36 cellular contexts compared by ENCODE assay signal in the genomic region with DNA sequence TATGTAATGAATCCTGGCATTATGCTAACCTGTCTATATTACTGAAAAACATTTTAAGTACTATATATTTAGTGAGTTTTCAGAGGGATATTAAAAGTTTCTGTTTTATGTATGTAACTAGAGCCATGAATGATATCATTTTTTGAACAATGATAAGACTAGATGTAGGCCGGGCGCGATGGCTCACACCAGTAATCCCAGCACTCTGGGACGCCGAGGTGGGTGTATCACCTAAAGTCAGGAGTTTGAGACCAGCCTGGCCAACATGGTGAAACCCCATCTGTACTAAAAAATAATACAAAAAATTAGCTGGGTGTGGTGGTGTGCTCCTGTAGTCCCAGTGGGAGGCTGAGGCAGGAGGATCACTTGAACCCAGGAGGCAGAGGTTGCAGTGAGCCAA.
"Had no signal": no experiment of that assay in that cellular context is flagged by ENCODE, and none has a peak within 500 bp of the region (broad histone marks: within the 10 kb centered on the region; RNA-seq: fewer than 3 reads in every experiment).

No MANE protein-coding gene starts in this region.

- H3K27me3 ChIP-seq: adrenal gland, ascending aorta, body of pancreas, brain microvascular endothelial cell, breast epithelium, cardiac muscle cell had no signal

- H3K4me1 Mint-ChIP-seq: activated naive CD4-positive, alpha-beta T cell treated with anti-CD3 and anti-CD28 coated beads, Interleukin-2, amount 50 U/mL, for 24 hours; activated naive CD8-positive, alpha-beta T cell treated with anti-CD3 and anti-CD28 coated beads, Interleukin-2, amount 50 U/mL, for 24 hours; activated T-helper 17 cell treated with anti-CD3 and anti-CD28 coated beads, Interleukin-2, amount 50 U/mL, for 72 hours; brain; central memory CD8-positive, alpha-beta T cell had no signal

- H3K4me3 Mint-ChIP-seq: activated naive CD4-positive, alpha-beta T cell treated with anti-CD3 and anti-CD28 coated beads for 36 hours; activated naive CD4-positive, alpha-beta T cell treated with anti-CD3 and anti-CD28 coated beads, Interleukin-2, amount 10 ng/mL, durations not matched to agents 7 days and 5 days; activated naive CD4-positive, alpha-beta T cell treated with anti-CD3 and anti-CD28 coated beads, Interleukin-2, amount 50 U/mL, for 24 hours; activated naive CD8-positive, alpha-beta T cell; activated naive CD8-positive, alpha-beta T cell treated with anti-CD3 and anti-CD28 coated beads for 36 hours; activated naive CD8-positive, alpha-beta T cell treated with anti-CD3 and anti-CD28 coated beads, Interleukin-2, amount 10 ng/mL, durations not matched to agents 7 days and 5 days; activated naive CD8-positive, alpha-beta T cell treated with anti-CD3 and anti-CD28 coated beads, Interleukin-2, amount 50 U/mL, for 24 hours; activated T-cell treated with anti-CD3 and anti-CD28 coated beads, Interleukin-2, amount 50 U/mL, for 24 hours; activated T-cell treated with anti-CD3 and anti-CD28 coated beads, Interleukin-2, amount 50 U/mL, for 4 hours; activated T-cell treated with anti-CD3 and anti-CD28 coated beads, Interleukin-2, amount 50 U/mL, for 72 hours; activated T-helper 1 cell treated with anti-CD3 and anti-CD28 coated beads, Interleukin-12 subunit alpha, Interleukin-12 subunit beta, Interleukin-2, Interleukin-4 antibody, amounts not matched to agents 30 ng/mL and 10 ng/mL and 1 ng/mL, durations not matched to agents 14 hours and 24 hours and 36 hours; activated T-helper 17 cell treated with anti-CD3 and anti-CD28 coated beads, Interleukin-2, amount 50 U/mL, for 72 hours; brain; central memory CD8-positive, alpha-beta T cell had no signal

- ATAC-seq: activated naive CD4-positive, alpha-beta T cell treated with anti-CD3 and anti-CD28 coated beads, Interleukin-2, amount 50 U/mL, for 72 hours; activated naive CD8-positive, alpha-beta T cell treated with anti-CD3 and anti-CD28 coated beads, Interleukin-2, amount 50 U/mL, for 24 hours; activated T-cell treated with anti-CD3 and anti-CD28 coated beads, Interleukin-2, amount 50 U/mL, for 4 hours; activated T-cell treated with anti-CD3 and anti-CD28 coated beads, Interleukin-2, amount 50 U/mL, for 72 hours; activated T-helper 17 cell treated with anti-CD3 and anti-CD28 coated beads, Interleukin-2, amount 50 U/mL, for 72 hours; body of pancreas had no signal

- H3K27ac Mint-ChIP-seq: activated naive CD4-positive, alpha-beta T cell treated with anti-CD3 and anti-CD28 coated beads for 36 hours; activated naive CD4-positive, alpha-beta T cell treated with anti-CD3 and anti-CD28 coated beads, Interleukin-2, amount 10 ng/mL, durations not matched to agents 7 days and 5 days; activated naive CD4-positive, alpha-beta T cell treated with anti-CD3 and anti-CD28 coated beads, Interleukin-2, amount 50 U/mL, for 72 hours; activated naive CD8-positive, alpha-beta T cell; activated naive CD8-positive, alpha-beta T cell treated with anti-CD3 and anti-CD28 coated beads for 36 hours; activated naive CD8-positive, alpha-beta T cell treated with anti-CD3 and anti-CD28 coated beads, Interleukin-2, amount 10 ng/mL, durations not matched to agents 7 days and 5 days; activated naive CD8-positive, alpha-beta T cell treated with anti-CD3 and anti-CD28 coated beads, Interleukin-2, amount 50 U/mL, for 24 hours; activated T-cell treated with anti-CD3 and anti-CD28 coated beads, Interleukin-2, amount 50 U/mL, for 72 hours; activated T-helper 17 cell treated with anti-CD3 and anti-CD28 coated beads, Interleukin-2, amount 50 U/mL, for 72 hours; activated T-helper 2 cell treated with anti-CD3 and anti-CD28 coated beads, Interferon-gamma antibody, Interleukin-2, Interleukin-4, amounts not matched to agents 10 μg/mL and 5 μg/mL and 100 μg/mL, durations not matched to agents 14 hours and 24 hours and 36 hours; brain had no signal

- H3K4me3 ChIP-seq: adrenal gland, ascending aorta, body of pancreas, breast epithelium, cardiac muscle cell had no signal

- DNase-seq: activated effector memory CD4-positive, alpha-beta T cell treated with anti-CD3 and anti-CD28 coated beads, Interleukin-2, amount 50 U/mL, for 16 hours; activated effector memory CD4-positive, alpha-beta T cell treated with Interleukin-2 at 50 U/mL for 16 hours; activated gamma-delta T cell; activated gamma-delta T cell treated with Interleukin-2 at 50 U/mL for 16 hours; activated naive CD4-positive, alpha-beta T cell; activated naive CD4-positive, alpha-beta T cell treated with anti-CD3 and anti-CD28 coated beads for 36 hours; activated naive CD4-positive, alpha-beta T cell treated with anti-CD3 and anti-CD28 coated beads, Interleukin-2, amount 10 ng/mL, durations not matched to agents 7 days and 5 days; activated naive CD4-positive, alpha-beta T cell treated with anti-CD3 and anti-CD28 coated beads, Interleukin-2, amount 50 U/mL, for 16 hours; activated naive CD4-positive, alpha-beta T cell treated with Interleukin-2 at 50 U/mL for 16 hours; activated naive CD8-positive, alpha-beta T cell treated with anti-CD3 and anti-CD28 coated beads for 36 hours; activated naive CD8-positive, alpha-beta T cell treated with anti-CD3 and anti-CD28 coated beads, Interleukin-2, amount 10 ng/mL, durations not matched to agents 7 days and 5 days; activated naive CD8-positive, alpha-beta T cell treated with anti-CD3 and anti-CD28 coated beads, Interleukin-2, amount 50 U/mL, for 24 hours; activated T-cell treated with anti-CD3 and anti-CD28 coated beads, Interleukin-2, amount 50 U/mL, for 1 hour; activated T-cell treated with anti-CD3 and anti-CD28 coated beads, Interleukin-2, amount 50 U/mL, for 24 hours; activated T-cell treated with anti-CD3 and anti-CD28 coated beads, Interleukin-2, amount 50 U/mL, for 4 hours; activated T-cell treated with anti-CD3 and anti-CD28 coated beads, Interleukin-2, amount 50 U/mL, for 48 hours; activated T-cell treated with anti-CD3 and anti-CD28 coated beads, Interleukin-2, amount 50 U/mL, for 72 hours; adrenal gland; amniotic stem cell; amygdala; anterior cingulate cortex; body of pancreas; brain microvascular endothelial cell; central memory CD4-positive, alpha-beta T cell; cerebellar nuclear complex had no signal

- H3K27ac ChIP-seq: adrenal gland, ascending aorta, body of pancreas, brain microvascular endothelial cell, breast epithelium, cardiac muscle cell had no signal

- H3K9me3 Mint-ChIP-seq: activated naive CD4-positive, alpha-beta T cell treated with anti-CD3 and anti-CD28 coated beads for 36 hours; activated naive CD4-positive, alpha-beta T cell treated with anti-CD3 and anti-CD28 coated beads, Interleukin-2, amount 10 ng/mL, durations not matched to agents 7 days and 5 days; activated naive CD4-positive, alpha-beta T cell treated with anti-CD3 and anti-CD28 coated beads, Interleukin-2, amount 50 U/mL, for 24 hours; activated naive CD4-positive, alpha-beta T cell treated with anti-CD3 and anti-CD28 coated beads, Interleukin-2, amount 50 U/mL, for 72 hours; activated naive CD8-positive, alpha-beta T cell treated with anti-CD3 and anti-CD28 coated beads for 36 hours; activated naive CD8-positive, alpha-beta T cell treated with anti-CD3 and anti-CD28 coated beads, Interleukin-2, amount 10 ng/mL, durations not matched to agents 7 days and 5 days; activated naive CD8-positive, alpha-beta T cell treated with anti-CD3 and anti-CD28 coated beads, Interleukin-2, amount 50 U/mL, for 24 hours; activated T-cell treated with anti-CD3 and anti-CD28 coated beads, Interleukin-2, amount 50 U/mL, for 24 hours; activated T-cell treated with anti-CD3 and anti-CD28 coated beads, Interleukin-2, amount 50 U/mL, for 4 hours; activated T-cell treated with anti-CD3 and anti-CD28 coated beads, Interleukin-2, amount 50 U/mL, for 72 hours; activated T-helper 1 cell treated with anti-CD3 and anti-CD28 coated beads, Interleukin-12 subunit alpha, Interleukin-12 subunit beta, Interleukin-2, Interleukin-4 antibody, amounts not matched to agents 30 ng/mL and 10 ng/mL and 1 ng/mL, durations not matched to agents 14 hours and 24 hours and 36 hours; activated T-helper 17 cell treated with anti-CD3 and anti-CD28 coated beads, Interleukin-2, amount 50 U/mL, for 72 hours; activated T-helper 2 cell treated with anti-CD3 and anti-CD28 coated beads, Interferon-gamma antibody, Interleukin-2, Interleukin-4, amounts not matched to agents 10 μg/mL and 5 μg/mL and 100 μg/mL, durations not matched to agents 14 hours and 24 hours and 36 hours; brain; central memory CD8-positive, alpha-beta T cell had no signal

- H3K27me3 Mint-ChIP-seq: activated naive CD4-positive, alpha-beta T cell treated with anti-CD3 and anti-CD28 coated beads, Interleukin-2, amount 10 ng/mL, durations not matched to agents 7 days and 5 days; activated naive CD4-positive, alpha-beta T cell treated with anti-CD3 and anti-CD28 coated beads, Interleukin-2, amount 50 U/mL, for 24 hours; activated naive CD8-positive, alpha-beta T cell; activated naive CD8-positive, alpha-beta T cell treated with anti-CD3 and anti-CD28 coated beads for 36 hours; activated naive CD8-positive, alpha-beta T cell treated with anti-CD3 and anti-CD28 coated beads, Interleukin-2, amount 10 ng/mL, durations not matched to agents 7 days and 5 days; activated naive CD8-positive, alpha-beta T cell treated with anti-CD3 and anti-CD28 coated beads, Interleukin-2, amount 50 U/mL, for 24 hours; activated T-cell treated with anti-CD3 and anti-CD28 coated beads, Interleukin-2, amount 50 U/mL, for 24 hours; activated T-helper 17 cell treated with anti-CD3 and anti-CD28 coated beads, Interleukin-2, amount 50 U/mL, for 72 hours; brain; central memory CD8-positive, alpha-beta T cell had no signal

- H3K9me3 ChIP-seq: adrenal gland, ascending aorta, body of pancreas, breast epithelium had no signal

- H3K4me1 ChIP-seq: adrenal gland, ascending aorta, body of pancreas, breast epithelium had no signal
